In genomic region chr16:85552980-85553435, GRCh38 we compare ENCODE assay signal across 8 cellular contexts.
DNase-seq lines count a peak whose midpoint lies in the region; ATAC-seq and TF ChIP-seq lines count a peak whose summit lies in the region.

No MANE protein-coding gene starts in this region.

- H3K27me3 ChIP-seq in SJCRH30 = no peaks in the 10 kb centered on the region
- H3K27me3 ChIP-seq in gastroesophageal sphincter = no peaks in the 10 kb centered on the region
- no peaks in the 10 kb centered on the region for H3K27me3 ChIP-seq in spleen (replicated peaks in 1 of 7)

- TF ChIP-seq POLR2A in gastroesophageal sphincter (IDR thresholded peaks at IDR 0.05) (no peak), spleen (IDR thresholded peaks at IDR 0.05) (no peak)

- H3K36me3 ChIP-seq in SJCRH30 (no peaks in the 10 kb centered on the region), gastroesophageal sphincter (no peaks in the 10 kb centered on the region), spleen (no peaks in the 10 kb centered on the region)

- no peak for ATAC-seq in gastroesophageal sphincter

- TF ChIP-seq EP300 in gastroesophageal sphincter (IDR thresholded peaks at IDR 0.05) = no peak

- WGBS in gastroesophageal sphincter (ENCODE audit: low coverage in 1 of 2), 2 donors = 4% methylated on average over 6 of the region's 43 CpGs; no CpG with 5 or more reads in 1 of the 2 donors
- WGBS in spleen, 5 donors = 2 to 6% (median 3%) methylated on average over 16 to 43 of the region's 43 CpGs

- TF ChIP-seq CTCF in gastroesophageal sphincter (IDR thresholded peaks at IDR 0.05) = no peak
- TF ChIP-seq CTCF in spleen (IDR thresholded peaks at IDR 0.05 in 8 of 11, conservative IDR thresholded peaks at IDR 0.05 in 3 of 11) = no peak

- H3K27ac ChIP-seq in SJCRH30 (no peak overlapping the region; the same call in 1 of the 2 replicates), gastroesophageal sphincter (peak overlapping the region in 3 of 4 donors; percentile 83 to 87 (median 86)), spleen (peak overlapping the region; percentile 90 to 98 (median 93))

- H3K9me3 ChIP-seq in SJCRH30 (replicated peaks) = no peaks in the 10 kb centered on the region
- H3K9me3 ChIP-seq in gastroesophageal sphincter = no peaks in the 10 kb centered on the region
- H3K9me3 ChIP-seq in spleen = no peaks in the 10 kb centered on the region

- DNase-seq in NCI-H82 (lab: John Stamatoyannopoulos, UW) (peak; percentile 74), NCI-H82 treated with DMSO at 0.1 percent for 48 hours (lab: John Stamatoyannopoulos, UW; ENCODE audit: unreplicated experiment) (no peak), SJCRH30 (no peak), spleen (no peak), NOMO-1 treated with DMSO at 0.1 percent for 48 hours (lab: John Stamatoyannopoulos, UW; ENCODE audit: unreplicated experiment) (no peak), islet precursor cell (no peak)
- DNase-seq in stimulated activated CD4-positive, alpha-beta T cell treated with anti-CD3 and anti-CD28 coated beads, Interleukin-2, amount 100 ng/mL, for 24 hours = no peak

- 0 out of 2 replicates have a peak, but pooled peaks cover 3% of the 10 kb centered on the region for H3K4me1 ChIP-seq in SJCRH30
- H3K4me1 ChIP-seq in gastroesophageal sphincter = peaks cover 0 to 55% (median 14%) of the 10 kb centered on the region in 3 donors
- H3K4me1 ChIP-seq in spleen = peaks cover 10 to 76% (median 41%) of the 10 kb centered on the region in 6 donors

- intact Hi-C loops in spleen (cut with DNase I; ENCODE audit: low total_unique reads) = no loop called here

- H3K4me3 ChIP-seq in SJCRH30 (peak overlapping the region; percentile 83), gastroesophageal sphincter (peak overlapping the region; percentile 73 to 82), spleen (peak overlapping the region; percentile 70 to 97 (median 86))
